17 cellular contexts compared by ENCODE assay signal in the genomic region with DNA sequence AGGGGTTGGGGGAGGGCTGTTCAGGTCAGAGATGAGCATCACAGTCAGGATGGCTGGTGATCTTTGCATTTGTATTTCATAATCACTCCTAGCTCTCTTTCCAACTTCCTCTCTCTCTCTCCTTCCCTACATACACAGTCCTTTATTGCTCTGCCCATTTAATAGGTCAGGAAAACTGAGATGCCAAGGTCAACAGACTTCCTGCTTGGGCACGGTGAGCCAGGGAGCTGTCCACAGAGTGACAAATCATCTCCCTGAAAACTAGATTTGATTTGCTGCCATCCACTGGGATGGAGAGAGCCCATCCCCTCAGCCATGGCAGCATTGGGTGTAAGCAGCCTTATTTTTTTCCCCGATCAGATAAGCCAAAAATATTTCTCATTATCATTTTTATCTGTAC.
DNase-seq lines count a peak whose midpoint lies in the region; ATAC-seq, FAIRE-seq and TF ChIP-seq lines count a peak whose summit lies in the region.
"Had no signal": no experiment of that assay in that cellular context is flagged by ENCODE, and none has a peak within 500 bp of the region (broad histone marks: within the 10 kb centered on the region; RNA-seq: fewer than 3 reads in every experiment).

No MANE protein-coding gene starts in this region.

- POLR2A ChIA-PET in HepG2 (lab: Yijun Ruan, JAX), result no interaction called here

- peak overlapping the region in 1 of 2 donors; percentile 44 for H3K4me3 Mint-ChIP-seq in CD14-positive monocyte
- H3K4me3 Mint-ChIP-seq: CD8-positive, alpha-beta memory T cell; HFFc6 had no signal

- H3K9me3 Mint-ChIP-seq in CD14-positive monocyte, result peaks cover 0 to 2% (median 0%) of the 10 kb centered on the region in 7 donors
- H3K9me3 Mint-ChIP-seq: CD8-positive, alpha-beta memory T cell; HFFc6 had no signal

- no peak for DNase-seq in HepG2 (ENCODE audit: low spot score)
- DNase-seq in right lobe of liver, result no peak
- DNase-seq in NCI-H69 (lab: John Stamatoyannopoulos, UW), result peak; percentile 45
- no peak for DNase-seq in bronchial epithelial cell (ENCODE audit: low read depth)
- no peak for DNase-seq in upper lobe of right lung
- no peak for DNase-seq in retina
- DNase-seq in CD14-positive monocyte (ENCODE audit: low spot score), result no peak
- no peak for DNase-seq in NCI-H128 (lab: John Stamatoyannopoulos, UW; ENCODE audit: unreplicated experiment)
- DNase-seq: Caco-2; CD8-positive, alpha-beta memory T cell; DND-41; GDM1; HFFc6; IMR-90 had no signal

- H3K4me2 ChIP-seq in HepG2 (ENCODE audit: low read depth, low read length), result no peak overlapping the region

- 6% methylated on average over 2 of the region's 2 CpGs for WGBS in HepG2 (ENCODE audit: low lambda C conversion rate)
- WGBS in right lobe of liver (ENCODE audit: insufficient coverage, low coverage, low lambda C conversion rate, missing lambda C conversion rate), result 45% methylated on average over 2 of the region's 2 CpGs

- peaks cover 5% of the 10 kb centered on the region for H3K4me1 Mint-ChIP-seq in CD14-positive monocyte
- H3K4me1 Mint-ChIP-seq: CD8-positive, alpha-beta memory T cell had no signal

- BruUV-seq in HepG2 (replicated peaks; lab: Mats Ljungman, UMichigan), result no TSS peak

- H3K4me3 ChIP-seq in HepG2 (replicated peaks in 1 of 3; ENCODE audit: insufficient read depth in 1 of 3, low read depth in 2 of 3, low read length in 3 of 3) (no peak overlapping the region), right lobe of liver (no peak overlapping the region), bronchial epithelial cell (ENCODE audit: low read depth, low read length) (no peak overlapping the region), upper lobe of right lung (no peak overlapping the region)
- H3K4me3 ChIP-seq: HAP-1 had no signal

- no peaks in the 10 kb centered on the region for H3K9me3 ChIP-seq in HepG2 (ENCODE audit: low read length)
- H3K9me3 ChIP-seq in right lobe of liver, result no peaks in the 10 kb centered on the region
- no peaks in the 10 kb centered on the region for H3K9me3 ChIP-seq in upper lobe of right lung
- H3K9me3 ChIP-seq: Caco-2, HAP-1 had no signal

- in situ Hi-C loops in HepG2 (cut with HindIII; ENCODE audit: extremely low pct_ligation_motif_present, low pct_unique_long_range_greater_than_20kb), result no loop called here

- no peak for FAIRE-seq in HepG2 (lab: Jason Lieb, UNC)
- FAIRE-seq in bronchial epithelial cell (lab: Jason Lieb, UNC), result peak; percentile 88
- FAIRE-seq: H1 had no signal

- H3K4me1 ChIP-seq in HepG2 (ENCODE audit: insufficient read depth, low read length) (no peaks in the 10 kb centered on the region; the same call in 1 of the 2 replicates), right lobe of liver (no peaks in the 10 kb centered on the region), upper lobe of right lung (peaks cover 4% of the 10 kb centered on the region)
- H3K4me1 ChIP-seq: HAP-1 had no signal

- no peak overlapping the region for H3K9ac ChIP-seq in HepG2 (ENCODE audit: insufficient read depth, low read depth, low read length)

- no peak for TF ChIP-seq POLR2A in HepG2 (IDR thresholded peaks at IDR 0.05; ENCODE audit: insufficient read depth in 1 of 2, low read depth in 2 of 2, low read length in 2 of 2)
- TF ChIP-seq POLR2A in right lobe of liver (IDR thresholded peaks at IDR 0.05), result no peak

- TF ChIP-seq EP300 in HepG2 (IDR thresholded peaks at IDR 0.05; ENCODE audit: low read depth in 2 of 2, low read length in 2 of 2) (no peak), HepG2 (CRISPR knock-in tag; IDR thresholded peaks at IDR 0.05; ENCODE audit: borderline replicate concordance) (no peak)

- TF ChIP-seq CTCF in HepG2 (CRISPR knock-in tag; IDR thresholded peaks at IDR 0.05) (no peak), right lobe of liver (IDR thresholded peaks at IDR 0.05) (no peak), bronchial epithelial cell (IDR thresholded peaks at IDR 0.05; ENCODE audit: insufficient read depth, low read length, severe bottlenecking) (no peak), upper lobe of right lung (IDR thresholded peaks at IDR 0.05) (no peak), CD14-positive monocyte (IDR thresholded peaks at IDR 0.05) (no peak)

- H3K36me3 ChIP-seq in HepG2 (replicated peaks in 1 of 2; ENCODE audit: control insufficient read depth in 1 of 2, insufficient read depth in 2 of 2, low read length in 2 of 2), result no peaks in the 10 kb centered on the region
- no peaks in the 10 kb centered on the region for H3K36me3 ChIP-seq in right lobe of liver
- H3K36me3 ChIP-seq in bronchial epithelial cell (ENCODE audit: control insufficient read depth, insufficient read depth, low read length), result peaks cover 13% of the 10 kb centered on the region
- no peaks in the 10 kb centered on the region for H3K36me3 ChIP-seq in upper lobe of right lung
- H3K36me3 ChIP-seq: HAP-1 had no signal

- no peak overlapping the region for H2AFZ ChIP-seq in HepG2 (ENCODE audit: low read length)

- intact Hi-C loops in HepG2 (cut with micrococcal nuclease; ENCODE audit: unreplicated experiment), result no loop called here
- intact Hi-C loops in right lobe of liver (cut with DNase I), result loop anchor here in 1 of 2 donors (10.0 kb wide), 1 partner anchor 113 kb away; no protein-coding TSS in a partner anchor
- intact Hi-C loops in upper lobe of right lung (cut with DNase I), result no loop called here
- intact Hi-C loops in CD14-positive monocyte (cut with micrococcal nuclease), result loop anchor here in 1 of 2 donors (10.0 kb wide), 1 partner anchor 103 kb away; no protein-coding TSS in a partner anchor

- H4K20me1 ChIP-seq in HepG2 (ENCODE audit: insufficient read depth, low read length), result no peaks in the 10 kb centered on the region

- no peaks in the 10 kb centered on the region for H3K27me3 ChIP-seq in HepG2 (ENCODE audit: control insufficient read depth in 1 of 2, insufficient read depth in 2 of 2, low read length in 2 of 2)
- H3K27me3 ChIP-seq in right lobe of liver, result no peaks in the 10 kb centered on the region
- no peaks in the 10 kb centered on the region for H3K27me3 ChIP-seq in bronchial epithelial cell (ENCODE audit: control insufficient read depth, insufficient read depth, low read length)
- no peaks in the 10 kb centered on the region for H3K27me3 ChIP-seq in upper lobe of right lung

- no peak for TF ChIP-seq RAD21 in HepG2 (CRISPR knock-in tag; IDR thresholded peaks at IDR 0.05)

- CTCF ChIA-PET in HepG2 (lab: Yijun Ruan, JAX; ENCODE audit: low intra/inter-chr PET ratio, low total read pairs), result no interaction called here

- H3K27ac ChIP-seq in HepG2 (ENCODE audit: extremely low read length, insufficient read depth, low read length), result no peak overlapping the region
- H3K27ac ChIP-seq in right lobe of liver, result no peak overlapping the region
- no peak overlapping the region for H3K27ac ChIP-seq in upper lobe of right lung
- H3K27ac ChIP-seq: HL-60 had no signal

- peak overlapping the region in 1 of 7 donors; percentile 30 for H3K27ac Mint-ChIP-seq in CD14-positive monocyte
- H3K27ac Mint-ChIP-seq: CD8-positive, alpha-beta memory T cell; HFFc6 had no signal

- H3K79me2 ChIP-seq in HepG2 (ENCODE audit: insufficient read depth, low read length), result no peaks in the 10 kb centered on the region

- H3K36me3 Mint-ChIP-seq in CD14-positive monocyte, result no peaks in the 10 kb centered on the region
- H3K36me3 Mint-ChIP-seq: CD8-positive, alpha-beta memory T cell had no signal

- ATAC-seq in HepG2, result no peak
- no peak for ATAC-seq in right lobe of liver
- ATAC-seq in upper lobe of right lung, result peak; percentile 38

- peaks cover 2 to 6% (median 3%) of the 10 kb centered on the region in 3 donors for H3K27me3 Mint-ChIP-seq in CD14-positive monocyte (ENCODE audit: low read depth in 3 of 3)

TF ChIP-seq in HepG2, 621 proteins besides CTCF, POLR2A, EP300 and RAD21:
- TF ChIP-seq SPEN (CRISPR knock-in tag; IDR thresholded peaks at IDR 0.05; ENCODE audit: low read depth) (no peak), THAP11 (CRISPR knock-in tag; IDR thresholded peaks at IDR 0.05) (no peak), DNMT3B (CRISPR knock-in tag; conservative IDR thresholded peaks at IDR 0.05) (no peak), ZNF550 (CRISPR knock-in tag; IDR thresholded peaks at IDR 0.05; ENCODE audit: borderline replicate concordance) (no peak), ZFP1 (CRISPR knock-in tag; IDR thresholded peaks at IDR 0.05) (no peak), ZNF629 (CRISPR knock-in tag; conservative IDR thresholded peaks at IDR 0.05) (peak; percentile 56; the same call in 1 of the 2 replicates)
- TF ChIP-seq, protein P1, sequence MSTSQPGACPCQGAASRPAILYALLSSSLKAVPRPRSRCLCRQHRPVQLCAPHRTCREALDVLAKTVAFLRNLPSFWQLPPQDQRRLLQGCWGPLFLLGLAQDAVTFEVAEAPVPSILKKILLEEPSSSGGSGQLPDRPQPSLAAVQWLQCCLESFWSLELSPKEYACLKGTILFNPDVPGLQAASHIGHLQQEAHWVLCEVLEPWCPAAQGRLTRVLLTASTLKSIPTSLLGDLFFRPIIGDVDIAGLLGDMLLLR (CRISPR knock-in tag; IDR thresholded peaks at IDR 0.05), result no peak
